25 cellular contexts compared by ENCODE assay signal in genomic region chr1:21594495-21594894, GRCh38.
DNase-seq lines count a peak whose midpoint lies in the region; TF ChIP-seq lines count a peak whose summit lies in the region.
"Had no signal": no experiment of that assay in that cellular context is flagged by ENCODE, and none has a peak within 500 bp of the region (broad histone marks: within the 10 kb centered on the region; RNA-seq: fewer than 3 reads in every experiment).

No MANE protein-coding gene starts in this region.

- peak; percentile 48 for DNase-seq in EL
- DNase-seq in NCI-H226: peak; percentile 27
- DNase-seq in astrocyte of the hippocampus (ENCODE audit: low read depth, low spot score): peak; percentile 28
- DNase-seq in mesendoderm: peak; percentile 36
- DNase-seq in HAP-1 (ENCODE audit: low spot score in 2 of 2): no peak
- DNase-seq in activated CD4-positive, alpha-beta T cell treated with anti-CD3 and anti-CD28 coated beads, Interleukin-2, amount 50 U/mL, for 48 hours: no peak
- no peak for DNase-seq in NCI-H187 (lab: John Stamatoyannopoulos, UW)
- DNase-seq in progenitor cell of endocrine pancreas (ENCODE audit: low spot score, unreplicated experiment): no peak
- DNase-seq: activated CD8-positive, alpha-beta memory T cell treated with anti-CD3 and anti-CD28 coated beads, Interleukin-2, amount 50 U/mL, for 48 hours; activated gamma-delta T cell treated with Interleukin-2 at 50 U/mL for 16 hours; adrenal gland; CD4-positive, CD25-positive, alpha-beta regulatory T cell; gastrocnemius medialis; left cardiac atrium; naive thymus-derived CD8-positive, alpha-beta T cell; NCI-H1417 treated with DMSO at 0.1 percent for 48 hours; NCI-H524 treated with DMSO at 0.1 percent for 48 hours; posterior cingulate gyrus; Right ventricle myocardium superior; stimulated activated CD4-positive, alpha-beta T cell treated with anti-CD3 and anti-CD28 coated beads, Interleukin-1b, Interleukin-23, amount 100 ng/mL, for 48 hours; stimulated activated naive B cell treated with anti-CD40 and anti-IgM and Interleukin-4, amounts not matched to agents 10 μg/mL and 1 μg/mL and 100 μg/mL, for 72 hours; testis; WERI-Rb-1 had no signal

- H3K27ac ChIP-seq in mesendoderm (ENCODE audit: low read depth, low read length): no peak overlapping the region
- H3K27ac ChIP-seq: gastrocnemius medialis, testis, WERI-Rb-1 had no signal

- H3K36me3 ChIP-seq in mesendoderm (ENCODE audit: control insufficient read depth, insufficient read depth, low read length): no peaks in the 10 kb centered on the region
- H3K36me3 ChIP-seq in HAP-1 (replicated peaks): no peaks in the 10 kb centered on the region
- H3K36me3 ChIP-seq: adrenal gland, gastrocnemius medialis had no signal

- no peak overlapping the region for H3K4ac ChIP-seq in mesendoderm (ENCODE audit: low read depth, low read length)

- H3K9me3 ChIP-seq in HAP-1: no peaks in the 10 kb centered on the region
- H3K9me3 ChIP-seq: adrenal gland, gastrocnemius medialis, testis had no signal

- H3K36me3 Mint-ChIP-seq in progenitor cell of endocrine pancreas (ENCODE audit: insufficient read depth): no peaks in the 10 kb centered on the region
- H3K36me3 Mint-ChIP-seq: CD4-positive, CD25-positive, alpha-beta regulatory T cell; naive thymus-derived CD8-positive, alpha-beta T cell; stimulated activated naive B cell treated with anti-CD40 and anti-IgM and Interleukin-4, amounts not matched to agents 10 μg/mL and 1 μg/mL and 100 μg/mL, for 72 hours had no signal

- no peak overlapping the region for H3K18ac ChIP-seq in mesendoderm (ENCODE audit: low read length)

- H3K79me2 ChIP-seq in mesendoderm (ENCODE audit: control insufficient read depth, insufficient read depth, low read length): no peaks in the 10 kb centered on the region

- no peak overlapping the region for H3K9ac ChIP-seq in mesendoderm (ENCODE audit: low read length)

- in situ Hi-C loops in HAP-1 (cut with MboI; ENCODE audit: low sequenced_read_pairs): no loop called here

- WGBS in mesendoderm (ENCODE audit: extremely low coverage, insufficient coverage, low lambda C conversion rate): no CpG with 5 or more reads among the region's 12 CpGs

- no peak for TF ChIP-seq CTCF in progenitor cell of endocrine pancreas (IDR thresholded peaks at IDR 0.05; ENCODE audit: unreplicated experiment)

- H2AK5ac ChIP-seq in mesendoderm (ENCODE audit: low read length): no peak overlapping the region

- no peaks in the 10 kb centered on the region for H3K9me3 Mint-ChIP-seq in progenitor cell of endocrine pancreas (ENCODE audit: low read depth)
- H3K9me3 Mint-ChIP-seq: CD4-positive, CD25-positive, alpha-beta regulatory T cell; dendritic cell treated with granulocyte-macrophage colony-stimulating factor and Interleukin-4, amounts not matched to agents 40 ng/mL and 50 ng/mL, for 4 days; naive thymus-derived CD8-positive, alpha-beta T cell; stimulated activated naive B cell treated with anti-CD40 and anti-IgM and Interleukin-4, amounts not matched to agents 10 μg/mL and 1 μg/mL and 100 μg/mL, for 72 hours; T-helper 1 cell treated with Interleukin-12 subunit alpha and Interleukin-12 subunit beta and Interleukin-4 antibody, amounts not matched to agents 30 μg/mL and 1 μg/mL, for 36 hours had no signal

- H3K4me1 ChIP-seq in mesendoderm (ENCODE audit: control insufficient read depth, low read depth, low read length) (no peaks in the 10 kb centered on the region), HAP-1 (no peaks in the 10 kb centered on the region)
- H3K4me1 ChIP-seq: gastrocnemius medialis had no signal

- no peak overlapping the region for H4K5ac ChIP-seq in mesendoderm (ENCODE audit: low read length)

- no peaks in the 10 kb centered on the region for H3K4me1 Mint-ChIP-seq in progenitor cell of endocrine pancreas (ENCODE audit: low read depth)
- H3K4me1 Mint-ChIP-seq: CD4-positive, CD25-positive, alpha-beta regulatory T cell had no signal

- H3K4me2 ChIP-seq in mesendoderm (ENCODE audit: low read length): no peak overlapping the region

- no peak overlapping the region for H3K27ac Mint-ChIP-seq in progenitor cell of endocrine pancreas
- H3K27ac Mint-ChIP-seq: CD4-positive, CD25-positive, alpha-beta regulatory T cell; dendritic cell treated with granulocyte-macrophage colony-stimulating factor and Interleukin-4, amounts not matched to agents 40 ng/mL and 50 ng/mL, for 4 days; naive thymus-derived CD8-positive, alpha-beta T cell; stimulated activated naive B cell treated with anti-CD40 and anti-IgM and Interleukin-4, amounts not matched to agents 10 μg/mL and 1 μg/mL and 100 μg/mL, for 72 hours; T-helper 1 cell treated with Interleukin-12 subunit alpha and Interleukin-12 subunit beta and Interleukin-4 antibody, amounts not matched to agents 30 μg/mL and 1 μg/mL, for 36 hours had no signal

- no peak overlapping the region for H2BK5ac ChIP-seq in mesendoderm (ENCODE audit: low read length)

- no peak overlapping the region for H3K4me3 Mint-ChIP-seq in progenitor cell of endocrine pancreas (ENCODE audit: low read depth)
- H3K4me3 Mint-ChIP-seq: CD4-positive, CD25-positive, alpha-beta regulatory T cell; dendritic cell treated with granulocyte-macrophage colony-stimulating factor and Interleukin-4, amounts not matched to agents 40 ng/mL and 50 ng/mL, for 4 days; naive thymus-derived CD8-positive, alpha-beta T cell; stimulated activated naive B cell treated with anti-CD40 and anti-IgM and Interleukin-4, amounts not matched to agents 10 μg/mL and 1 μg/mL and 100 μg/mL, for 72 hours; T-helper 1 cell treated with Interleukin-12 subunit alpha and Interleukin-12 subunit beta and Interleukin-4 antibody, amounts not matched to agents 30 μg/mL and 1 μg/mL, for 36 hours had no signal

- peaks cover 8% of the 10 kb centered on the region for H3K27me3 Mint-ChIP-seq in progenitor cell of endocrine pancreas

- H2BK15ac ChIP-seq in mesendoderm (replicated peaks; ENCODE audit: low read depth): no peak overlapping the region

- no peak overlapping the region for H3K4me3 ChIP-seq in mesendoderm (ENCODE audit: low read length)
- no peak overlapping the region for H3K4me3 ChIP-seq in HAP-1
- H3K4me3 ChIP-seq: adrenal gland, gastrocnemius medialis, testis had no signal

- H3K23ac ChIP-seq in mesendoderm (ENCODE audit: low read length): no peak overlapping the region

- no peaks in the 10 kb centered on the region for H3K79me1 ChIP-seq in mesendoderm (ENCODE audit: low read length)

- H3K27me3 ChIP-seq in mesendoderm (ENCODE audit: insufficient read depth, low read length, poor library complexity) (no peaks in the 10 kb centered on the region), HAP-1 (ENCODE audit: low read depth) (no peaks in the 10 kb centered on the region)
- H3K27me3 ChIP-seq: adrenal gland, testis had no signal

- H4K8ac ChIP-seq in mesendoderm (ENCODE audit: low read depth, low read length): no peak overlapping the region

- H3K56ac ChIP-seq in mesendoderm (ENCODE audit: low read length): no peak overlapping the region

- no peak overlapping the region for H2BK120ac ChIP-seq in mesendoderm (ENCODE audit: low read depth, low read length)

Comparison
In these comparisons a context has a peak if more than half of its experiments do, and no peak if none do; other contexts are left out.
1. DNase-seq: peak in EL (single experiment), NCI-H226 (single experiment), astrocyte of the hippocampus (single experiment) and mesendoderm (single experiment); none in HAP-1 (0 of 2), activated CD4-positive, alpha-beta T cell treated with anti-CD3 and anti-CD28 coated beads, Interleukin-2, amount 50 U/mL, for 48 hours (0 of 2), NCI-H187 (0 of 2) and progenitor cell of endocrine pancreas (single experiment).